In genomic region chr6:117448732-117449131, GRCh38 we compare ENCODE assay signal across 1 cellular context.
TF ChIP-seq lines count a peak whose summit lies in the region.

No MANE protein-coding gene starts in this region.

TF ChIP-seq in HCT116, 20 proteins besides CTCF, POLR2A, EP300 and RAD21 (continued from another document):
- no peak for TF ChIP-seq REST (IDR thresholded peaks at IDR 0.05; ENCODE audit: low read depth)
- no peak for TF ChIP-seq EZH2phosphoT487 (IDR thresholded peaks at IDR 0.05; ENCODE audit: borderline replicate concordance)
- no peak for TF ChIP-seq CBX3 (IDR thresholded peaks at IDR 0.05; ENCODE audit: low read depth)
- TF ChIP-seq TCF7L2 (IDR thresholded peaks at IDR 0.05; ENCODE audit: borderline replicate concordance, extremely low read depth, insufficient read depth, insufficient read length): no peak
- no peak for TF ChIP-seq SRF (IDR thresholded peaks at IDR 0.05; ENCODE audit: low read depth)
- TF ChIP-seq ELF1 (IDR thresholded peaks at IDR 0.05; ENCODE audit: borderline replicate concordance, low read depth): no peak
- TF ChIP-seq ZFX (IDR thresholded peaks at IDR 0.05): no peak
- no peak for TF ChIP-seq POLR2AphosphoS5 (IDR thresholded peaks at IDR 0.05; ENCODE audit: low read depth, low read length)
- 0 out of 2 replicates have a peak, but pooled peaks have one; percentile 19 for TF ChIP-seq SP1 (IDR thresholded peaks at IDR 0.05; ENCODE audit: low read depth)
- TF ChIP-seq EGR1 (IDR thresholded peaks at IDR 0.05; ENCODE audit: low read depth): no peak
- TF ChIP-seq FOSL1 (IDR thresholded peaks at IDR 0.05; ENCODE audit: low read depth): peak; percentile 33; the same call in 1 of the 2 replicates
- no peak for TF ChIP-seq ATF3 (IDR thresholded peaks at IDR 0.05)
- no peak for TF ChIP-seq ZBTB33 (IDR thresholded peaks at IDR 0.05; ENCODE audit: extremely low read depth, insufficient replicate concordance, low read length)
- no peak for TF ChIP-seq SIN3A (IDR thresholded peaks at IDR 0.05; ENCODE audit: low read depth)
- no peak for TF ChIP-seq MAX (IDR thresholded peaks at IDR 0.05)
- no peak for TF ChIP-seq ZNF274 (IDR thresholded peaks at IDR 0.05; ENCODE audit: low read depth, low read length)
- TF ChIP-seq JUND (IDR thresholded peaks at IDR 0.05): peak; percentile 15; the same call in 1 of the 2 replicates
- TF ChIP-seq CEBPB (IDR thresholded peaks at IDR 0.05; ENCODE audit: low read depth): no peak
- TF ChIP-seq YY1 (IDR thresholded peaks at IDR 0.05; ENCODE audit: extremely low read depth, insufficient replicate concordance, low read depth, low read length): no peak
TF ChIP-seq in HCT116: peak in this region for 3.
